18 cellular contexts compared by ENCODE assay signal in genomic region chr2:3314626-3315025, GRCh38.
"Had no signal": no experiment of that assay in that cellular context is flagged by ENCODE, and none has a peak within 500 bp of the region (broad histone marks: within the 10 kb centered on the region; RNA-seq: fewer than 3 reads in every experiment).

No MANE protein-coding gene starts in this region.

- H3K9me3 Mint-ChIP-seq: naive thymus-derived CD8-positive, alpha-beta T cell had no signal

- H3K9me3 ChIP-seq: left ventricle myocardium inferior, neutrophil, transverse colon, uterus had no signal

- DNase-seq: activated CD4-positive, alpha-beta T cell treated with anti-CD3 and anti-CD28 coated beads for 1 hour; activated CD8-positive, alpha-beta memory T cell treated with anti-CD3 and anti-CD28 coated beads for 24 hours; activated CD8-positive, alpha-beta memory T cell treated with anti-CD3 and anti-CD28 coated beads, Interleukin-2, amount 50 U/mL, for 48 hours; activated T-cell treated with anti-CD3 and anti-CD28 coated beads, Interleukin-2, amount 50 U/mL, for 72 hours; amygdala; caudate nucleus; foreskin melanocyte; left ventricle myocardium inferior; mesendoderm; naive thymus-derived CD8-positive, alpha-beta T cell; stimulated activated naive CD4-positive, alpha-beta T cell; transverse colon; uterus had no signal

- H3K9ac ChIP-seq: parathyroid adenoma had no signal

- H3K27ac Mint-ChIP-seq: activated naive CD8-positive, alpha-beta T cell; activated T-cell treated with anti-CD3 and anti-CD28 coated beads, Interleukin-2, amount 50 U/mL, for 72 hours had no signal

- H2AFZ ChIP-seq: parathyroid adenoma had no signal

- H3K4me1 ChIP-seq: left ventricle myocardium inferior, transverse colon, uterus had no signal

- H3K27me3 ChIP-seq: dorsolateral prefrontal cortex, neutrophil, transverse colon, uterus had no signal

- H3K27me3 Mint-ChIP-seq: activated naive CD8-positive, alpha-beta T cell; naive thymus-derived CD8-positive, alpha-beta T cell had no signal

- H3K4me3 Mint-ChIP-seq: activated naive CD8-positive, alpha-beta T cell; activated T-cell treated with anti-CD3 and anti-CD28 coated beads, Interleukin-2, amount 50 U/mL, for 72 hours; naive thymus-derived CD8-positive, alpha-beta T cell had no signal

- ATAC-seq: activated T-cell treated with anti-CD3 and anti-CD28 coated beads, Interleukin-2, amount 50 U/mL, for 72 hours; naive thymus-derived CD8-positive, alpha-beta T cell had no signal

- H3K27ac ChIP-seq: dorsolateral prefrontal cortex, left ventricle myocardium inferior, neutrophil, parathyroid adenoma, transverse colon, uterus had no signal

- H3K36me3 ChIP-seq: left ventricle myocardium inferior, transverse colon, uterus had no signal

- H3K4me3 ChIP-seq: dorsolateral prefrontal cortex, left ventricle myocardium inferior, transverse colon, uterus had no signal

- FAIRE-seq: colon had no signal
